ENCODE assay signal across 14 cellular contexts in genomic region chr12:107486140-107486892, GRCh38.
DNase-seq lines count a peak whose midpoint lies in the region; ATAC-seq, FAIRE-seq and TF ChIP-seq lines count a peak whose summit lies in the region.
"Had no signal": no experiment of that assay in that cellular context is flagged by ENCODE, and none has a peak within 500 bp of the region (broad histone marks: within the 10 kb centered on the region; RNA-seq: fewer than 3 reads in every experiment).

No MANE protein-coding gene starts in this region.

- peak overlapping the region in 2 of 3 donors; percentile 70 to 71 for H3K27ac Mint-ChIP-seq in CD4-positive, CD25-positive, alpha-beta regulatory T cell

- peaks cover 4 to 62% (median 22%) of the 10 kb centered on the region in 4 donors for H3K4me1 Mint-ChIP-seq in CD4-positive, CD25-positive, alpha-beta regulatory T cell

- 52% methylated on average over 2 of the region's 2 CpGs for WGBS in A549 (ENCODE audit: missing lambda C conversion rate)

- no peak for TF ChIP-seq POLR2A in A549 (IDR thresholded peaks at IDR 0.05; ENCODE audit: low read length)

- FAIRE-seq in A549 (lab: Jason Lieb, UNC), result no peak
- FAIRE-seq: RCC 7860 had no signal

- no peaks in the 10 kb centered on the region for H3K36me3 Mint-ChIP-seq in CD4-positive, CD25-positive, alpha-beta regulatory T cell

- no peaks in the 10 kb centered on the region for H3K36me3 ChIP-seq in CD4-positive, CD25-positive, alpha-beta regulatory T cell (ENCODE audit: control insufficient read depth, insufficient read depth, low read length)
- no peaks in the 10 kb centered on the region for H3K36me3 ChIP-seq in mucosa of descending colon (ENCODE audit: low read depth)
- no peaks in the 10 kb centered on the region for H3K36me3 ChIP-seq in lower lobe of right lung

- H3K9me3 Mint-ChIP-seq in CD4-positive, CD25-positive, alpha-beta regulatory T cell, result peaks cover 0 to 6% (median 0%) of the 10 kb centered on the region in 7 donors
- H3K9me3 Mint-ChIP-seq: CD8-positive, alpha-beta memory T cell had no signal

- H3K27ac ChIP-seq in A549 (0 out of 6 replicates have a peak overlapping the region, but pooled peaks of 1 of the 2 experiments have one; percentile 31), lower lobe of right lung (no peak overlapping the region)
- no peak overlapping the region for H3K27ac ChIP-seq in CD4-positive, CD25-positive, alpha-beta regulatory T cell (ENCODE audit: insufficient read depth, low read length, poor library complexity, severe bottlenecking)
- H3K27ac ChIP-seq: SK-N-MC had no signal

- intact Hi-C loops in mucosa of descending colon (cut with DNase I, micrococcal nuclease), result no loop called here
- intact Hi-C loops in lower lobe of right lung (cut with DNase I), result no loop called here

- CTCF ChIA-PET in A549 (lab: Yijun Ruan, JAX), result interaction anchor here (0.6 to 1.9 kb wide), 4 partner anchors 29 to 354 kb away, joined by 3 to 4 read pairs (median 4); no protein-coding TSS in a partner anchor

- no peak overlapping the region for H3K4me3 Mint-ChIP-seq in CD4-positive, CD25-positive, alpha-beta regulatory T cell

- POLR2A ChIA-PET in A549 (lab: Yijun Ruan, JAX), result no interaction called here

- TF ChIP-seq RAD21 in A549 (conservative IDR thresholded peaks at IDR 0.05 in 1 of 2, IDR thresholded peaks at IDR 0.05 in 1 of 2), result no peak

- ATAC-seq in A549 (no peak; a peak in 1 of 6 replicates), mucosa of descending colon (peak; percentile 52), lower lobe of right lung (no peak), HG03565 (IDR thresholded peaks at IDR 0.05; ENCODE audit: unreplicated experiment) (no peak)
- ATAC-seq in CD4-positive, CD25-positive, alpha-beta regulatory T cell (ENCODE audit: low read depth in 2 of 2), result no peak

- H3K4me2 ChIP-seq in A549, result peak overlapping the region; percentile 53

- no peak for TF ChIP-seq EP300 in A549 (IDR thresholded peaks at IDR 0.05)

- DNase-seq in A549 (ENCODE audit: low read depth in 1 of 2, low spot score in 1 of 2) (no peak), NCI-H774 (lab: John Stamatoyannopoulos, UW) (peak; percentile 13), mucosa of descending colon (no peak), lower lobe of right lung (no peak), EL (no peak)
- DNase-seq in CD4-positive, CD25-positive, alpha-beta regulatory T cell, result no peak
- DNase-seq: CD8-positive, alpha-beta memory T cell; GOT3; Karpas-422; NCI-H1930; Right ventricle myocardium superior had no signal

- H3K4me1 ChIP-seq in A549, result peaks cover 55% of the 10 kb centered on the region
- no peaks in the 10 kb centered on the region for H3K4me1 ChIP-seq in CD4-positive, CD25-positive, alpha-beta regulatory T cell (ENCODE audit: control insufficient read depth, insufficient read depth, low read length, poor library complexity, severe bottlenecking)
- H3K4me1 ChIP-seq in mucosa of descending colon (ENCODE audit: low read depth), result peaks cover 8% of the 10 kb centered on the region
- H3K4me1 ChIP-seq in lower lobe of right lung, result peaks cover 8% of the 10 kb centered on the region

- peaks cover 4% of the 10 kb centered on the region for H3K27me3 Mint-ChIP-seq in CD4-positive, CD25-positive, alpha-beta regulatory T cell

- H3K9me3 ChIP-seq in A549 (no peaks in the 10 kb centered on the region), mucosa of descending colon (no peaks in the 10 kb centered on the region), lower lobe of right lung (no peaks in the 10 kb centered on the region)
- H3K9me3 ChIP-seq in CD4-positive, CD25-positive, alpha-beta regulatory T cell (ENCODE audit: control insufficient read depth in 2 of 2, low read length in 2 of 2), result no peaks in the 10 kb centered on the region

- no peaks in the 10 kb centered on the region for H3K27me3 ChIP-seq in CD4-positive, CD25-positive, alpha-beta regulatory T cell (ENCODE audit: control insufficient read depth, insufficient read depth, low read length)
- H3K27me3 ChIP-seq in lower lobe of right lung (ENCODE audit: low read depth), result no peaks in the 10 kb centered on the region

- TF ChIP-seq CTCF in A549 (IDR thresholded peaks at IDR 0.05), result no peak
- no peak for TF ChIP-seq CTCF in mucosa of descending colon (IDR thresholded peaks at IDR 0.05)
- TF ChIP-seq CTCF in lower lobe of right lung (IDR thresholded peaks at IDR 0.05), result no peak

- H3K4me3 ChIP-seq in A549 (no peak overlapping the region), mucosa of descending colon (no peak overlapping the region), lower lobe of right lung (no peak overlapping the region)
- no peak overlapping the region for H3K4me3 ChIP-seq in CD4-positive, CD25-positive, alpha-beta regulatory T cell (ENCODE audit: low read depth, low read length)
- H3K4me3 ChIP-seq: SK-N-MC had no signal

TF ChIP-seq in A549, 52 proteins besides CTCF, POLR2A, EP300 and RAD21:
- TF ChIP-seq KDM1A (IDR thresholded peaks at IDR 0.05; ENCODE audit: low read depth) (no peak), RCOR1 (IDR thresholded peaks at IDR 0.05; ENCODE audit: low read depth, low read length) (no peak), ELK1 (IDR thresholded peaks at IDR 0.05; ENCODE audit: low read depth, low read length) (no peak), ESRRA (IDR thresholded peaks at IDR 0.05; ENCODE audit: borderline replicate concordance, low read length) (no peak)
